Comparison of ENCODE assay signal across 9 cellular contexts in genomic region chr2:108288534-108289106, GRCh38. TPM values are rescaled to one million over a fixed set of nuclear protein-coding genes. Genes with fewer than 3 reads are reported as not detected.
DNase-seq lines count a peak whose midpoint lies in the region; ATAC-seq and TF ChIP-seq lines count a peak whose summit lies in the region.
"Had no signal": no experiment of that assay in that cellular context is flagged by ENCODE, and none has a peak within 500 bp of the region (broad histone marks: within the 10 kb centered on the region; RNA-seq: fewer than 3 reads in every experiment).

TSS of gene SULT1C2 (plus strand) at chr2:108288895. CDS start at chr2:108293668, 4,773 bp downstream.

- H3K4me3 Mint-ChIP-seq in activated CD8-positive, alpha-beta T cell treated with anti-CD3 and anti-CD28 coated beads for 36 hours = no peak within 1 kb of the TSS

- no peak within 1 kb of the TSS for H3K27ac Mint-ChIP-seq in activated CD8-positive, alpha-beta T cell treated with anti-CD3 and anti-CD28 coated beads for 36 hours

- no peaks in the 10 kb centered on the region for H3K36me3 ChIP-seq in stomach

- peaks cover 6% of the 10 kb centered on the region for H3K9me3 Mint-ChIP-seq in activated CD8-positive, alpha-beta T cell treated with anti-CD3 and anti-CD28 coated beads for 36 hours

- H3K27ac ChIP-seq in stomach = peak within 1 kb of the TSS; percentile 46 to 75 (median 71)

- CTCF ChIA-PET in activated CD8-positive, alpha-beta T cell treated with anti-CD3 and anti-CD28 coated beads for 36 hours (lab: Charles Lee) = no interaction called here

- no peaks in the 10 kb centered on the region for H3K4me1 ChIP-seq in stomach

- no peak for TF ChIP-seq EP300 in stomach (IDR thresholded peaks at IDR 0.05)

- no peak for TF ChIP-seq CTCF in stomach (IDR thresholded peaks at IDR 0.05)
- TF ChIP-seq CTCF in activated CD8-positive, alpha-beta T cell treated with anti-CD3 and anti-CD28 coated beads for 36 hours (IDR thresholded peaks at IDR 0.05) = no peak

- POLR2A ChIA-PET in activated CD8-positive, alpha-beta T cell treated with anti-CD3 and anti-CD28 coated beads for 36 hours (lab: Charles Lee) = no interaction called here

- TF ChIP-seq POLR2A in stomach (IDR thresholded peaks at IDR 0.05) = no peak

- H3K27me3 Mint-ChIP-seq in activated CD8-positive, alpha-beta T cell treated with anti-CD3 and anti-CD28 coated beads for 36 hours = peaks cover 7% of the 10 kb centered on the region

- no peaks in the 10 kb centered on the region for H3K4me1 Mint-ChIP-seq in activated CD8-positive, alpha-beta T cell treated with anti-CD3 and anti-CD28 coated beads for 36 hours (ENCODE audit: low read depth)

- ATAC-seq in GM19328 (IDR thresholded peaks at IDR 0.05; ENCODE audit: unreplicated experiment) = no peak
- ATAC-seq in activated CD8-positive, alpha-beta T cell treated with anti-CD3 and anti-CD28 coated beads for 36 hours = no peak

- DNase-seq in NCI-H2107 treated with DMSO at 0.1 percent for 48 hours (lab: John Stamatoyannopoulos, UW; ENCODE audit: unreplicated experiment) (peak; percentile 51), NCI-H2107 (lab: John Stamatoyannopoulos, UW) (no peak), SW480 (ENCODE audit: low spot score) (peak; percentile 64), iris pigment epithelial cell (ENCODE audit: low read depth) (peak; percentile 66), stomach (peak; percentile 35)
- no peak for DNase-seq in activated effector memory CD4-positive, alpha-beta T cell treated with Interleukin-2 at 50 U/mL for 16 hours
- no peak for DNase-seq in activated CD8-positive, alpha-beta T cell treated with anti-CD3 and anti-CD28 coated beads for 36 hours
- DNase-seq: NCI-H146 had no signal

- no peaks in the 10 kb centered on the region for H3K27me3 ChIP-seq in stomach

- intact Hi-C loops in stomach (cut with DNase I; ENCODE audit: low total_unique reads) = no loop called here
- intact Hi-C loops in activated CD8-positive, alpha-beta T cell treated with anti-CD3 and anti-CD28 coated beads for 36 hours (cut with micrococcal nuclease) = no loop called here

- 21 to 42% (median 36%) methylated on average over 7 of the region's 7 CpGs for WGBS in stomach, 5 donors

- H3K4me3 ChIP-seq in stomach = peak within 1 kb of the TSS in 2 of 4 donors; percentile 10 to 23

- no peaks in the 10 kb centered on the region for H3K36me3 Mint-ChIP-seq in activated CD8-positive, alpha-beta T cell treated with anti-CD3 and anti-CD28 coated beads for 36 hours (ENCODE audit: low read depth)

- H3K9me3 ChIP-seq in stomach = no peaks in the 10 kb centered on the region

RNA-seq across cellular contexts. Expression of gene SULT1C2, which starts in this region (rescaled TPM):
- total RNA-seq in stomach = 100 to 1,000 TPM in 3 of 5 donors, 10 to 100 TPM in 1, 1 to 10 TPM in 1; 1.4 to 259 (median 176) TPM
- 10 to 100 TPM; 13.8 to 64.6 (median 15.9) TPM for polyA plus RNA-seq in stomach
- not detected for total RNA-seq in activated CD8-positive, alpha-beta T cell treated with anti-CD3 and anti-CD28 coated beads for 36 hours

Comparison
In these comparisons a context has a peak if more than half of its experiments do, and no peak if none do; other contexts are left out.
1. DNase-seq: peak in NCI-H2107 treated with DMSO at 0.1 percent for 48 hours (single experiment), SW480 (single experiment), iris pigment epithelial cell (single experiment) and stomach (single experiment); none in NCI-H2107 (single experiment), activated effector memory CD4-positive, alpha-beta T cell treated with Interleukin-2 at 50 U/mL for 16 hours (single experiment) and activated CD8-positive, alpha-beta T cell treated with anti-CD3 and anti-CD28 coated beads for 36 hours (single experiment).